ENCODE assay signal across 18 cellular contexts in the genomic region with DNA sequence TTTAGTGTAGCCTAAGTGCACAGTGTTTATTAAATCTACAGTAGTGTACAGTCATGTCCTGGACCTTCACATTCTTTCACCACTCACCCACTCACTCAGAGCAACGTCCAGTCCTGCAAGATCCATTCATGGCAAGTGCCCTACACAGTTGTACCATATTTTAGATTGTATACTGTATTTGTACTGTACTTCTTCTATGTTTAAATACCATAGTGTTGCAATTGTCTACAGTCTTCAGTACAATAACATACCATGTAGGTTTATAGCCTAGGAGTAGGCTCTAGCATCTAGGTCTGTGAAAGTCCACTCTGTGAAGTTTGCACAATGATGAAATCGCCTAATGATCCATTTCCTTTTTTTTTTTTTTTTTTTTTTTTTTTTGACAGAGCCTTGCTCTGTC. TPM values are rescaled to one million over a fixed set of nuclear protein-coding genes. Genes with fewer than 3 reads are reported as not detected.
DNase-seq lines count a peak whose midpoint lies in the region; ATAC-seq and TF ChIP-seq lines count a peak whose summit lies in the region.
"Had no signal": no experiment of that assay in that cellular context is flagged by ENCODE, and none has a peak within 500 bp of the region (broad histone marks: within the 10 kb centered on the region; RNA-seq: fewer than 3 reads in every experiment).

No MANE protein-coding gene starts in this region.

- H3K9me3 ChIP-seq in upper lobe of left lung = no peaks in the 10 kb centered on the region
- H3K9me3 ChIP-seq: BLaER1, esophagus squamous epithelium, tibial nerve had no signal

- peaks cover 0 to 13% (median 6%) of the 10 kb centered on the region in 4 donors for H3K4me1 ChIP-seq in upper lobe of left lung

- TF ChIP-seq CTCF in fibroblast of villous mesenchyme (IDR thresholded peaks at IDR 0.05; ENCODE audit: insufficient read depth, low read depth, low read length) = no peak
- TF ChIP-seq CTCF in upper lobe of left lung (IDR thresholded peaks at IDR 0.05) = no peak

- H3K27ac ChIP-seq in upper lobe of left lung = no peak overlapping the region
- H3K27ac ChIP-seq: BLaER1, esophagus squamous epithelium, tibial nerve had no signal

- 31 to 35% methylated on average over 2 of the region's 2 CpGs for WGBS in upper lobe of left lung, 2 donors

- no peak for TF ChIP-seq EP300 in upper lobe of left lung (IDR thresholded peaks at IDR 0.05)

- H3K27me3 ChIP-seq in upper lobe of left lung = no peaks in the 10 kb centered on the region
- H3K27me3 ChIP-seq: BLaER1, esophagus squamous epithelium, tibial nerve had no signal

- DNase-seq in HuH-7.5 (ENCODE audit: low spot score) = peak; percentile 27
- peak; percentile 25 for DNase-seq in SKM-1 (lab: John Stamatoyannopoulos, UW; ENCODE audit: unreplicated experiment)
- DNase-seq in fibroblast of villous mesenchyme (ENCODE audit: low read depth) = peak; percentile 22
- DNase-seq in upper lobe of left lung = no peak
- no peak for DNase-seq in T-helper 9 cell
- DNase-seq: activated CD4-positive, alpha-beta memory T cell treated with anti-CD3 and anti-CD28 coated beads for 36 hours; caudate nucleus; DMS153; effector CD4-positive, alpha-beta T cell; esophagus squamous epithelium; kidney; NCI-H2081; NCI-H524 treated with DMSO at 0.1 percent for 48 hours; stimulated activated naive CD4-positive, alpha-beta T cell treated with Interleukin-2 at 50 U/mL for 16 hours had no signal

- H3K36me3 ChIP-seq in upper lobe of left lung = no peaks in the 10 kb centered on the region
- H3K36me3 ChIP-seq: BLaER1, esophagus squamous epithelium, tibial nerve had no signal

- H3K4me3 ChIP-seq in fibroblast of villous mesenchyme (ENCODE audit: low read depth, low read length) (no peak overlapping the region), upper lobe of left lung (no peak overlapping the region)
- H3K4me3 ChIP-seq: BLaER1, esophagus squamous epithelium, tibial nerve had no signal

- peak; percentile 53 to 56 for ATAC-seq in upper lobe of left lung (ENCODE audit: low FRiP score in 2 of 2)
- no peak for ATAC-seq in GM19328 (IDR thresholded peaks at IDR 0.05; ENCODE audit: unreplicated experiment)
- no peak for ATAC-seq in GM18867 (IDR thresholded peaks at IDR 0.05; ENCODE audit: unreplicated experiment)

- no peak for TF ChIP-seq POLR2A in upper lobe of left lung (IDR thresholded peaks at IDR 0.05)

RNA-seq across cellular contexts. Expression of a gene that starts 12.0 kb away (rescaled TPM):
- total RNA-seq in fibroblast of villous mesenchyme (5.2 and 9.3 TPM in 2 replicates), upper lobe of left lung (10 to 100 TPM in 4 of 6 donors, 1 to 10 TPM in 2; 5.9 to 25.1 (median 11.2) TPM)

Comparison
In these comparisons a context has a peak if more than half of its experiments do, and no peak if none do; other contexts are left out.
1. DNase-seq: peak in HuH-7.5 (single experiment), SKM-1 (single experiment) and fibroblast of villous mesenchyme (single experiment); none in upper lobe of left lung (0 of 2) and T-helper 9 cell (single experiment).
2. ATAC-seq: peak in upper lobe of left lung (2 of 2); none in GM19328 (single experiment) and GM18867 (single experiment).